Comparison of ENCODE assay signal across 8 cellular contexts in genomic region chr2:176554107-176555048, GRCh38.
DNase-seq lines count a peak whose midpoint lies in the region; ATAC-seq and TF ChIP-seq lines count a peak whose summit lies in the region.

No MANE protein-coding gene starts in this region.

- ATAC-seq in HG03432 (IDR thresholded peaks at IDR 0.05; ENCODE audit: unreplicated experiment) = peak; percentile 67
- peak; percentile 69 for ATAC-seq in naive thymus-derived CD4-positive, alpha-beta T cell
- ATAC-seq in upper lobe of right lung = peak; percentile 78
- ATAC-seq in GM21423 (IDR thresholded peaks at IDR 0.05; ENCODE audit: unreplicated experiment) = no peak

- peak overlapping the region; percentile 93 for H2AFZ ChIP-seq in fibroblast of lung (ENCODE audit: low read length)

- H3K36me3 Mint-ChIP-seq in naive thymus-derived CD4-positive, alpha-beta T cell = no peaks in the 10 kb centered on the region

- H3K36me3 ChIP-seq in fibroblast of lung (ENCODE audit: control insufficient read depth, insufficient read depth, low read length) = no peaks in the 10 kb centered on the region
- H3K36me3 ChIP-seq in naive thymus-derived CD4-positive, alpha-beta T cell (ENCODE audit: control insufficient read depth in 2 of 3, insufficient read depth in 3 of 3, low read length in 3 of 3) = no peaks in the 10 kb centered on the region
- no peaks in the 10 kb centered on the region for H3K36me3 ChIP-seq in upper lobe of right lung

- H3K27ac ChIP-seq in fibroblast of lung (ENCODE audit: insufficient read depth, low read length) (no peak overlapping the region), upper lobe of right lung (no peak overlapping the region)
- no peak overlapping the region for H3K27ac ChIP-seq in naive thymus-derived CD4-positive, alpha-beta T cell (ENCODE audit: low read depth, low read length)

- peaks cover 6 to 13% (median 13%) of the 10 kb centered on the region in 7 donors for H3K4me1 Mint-ChIP-seq in naive thymus-derived CD4-positive, alpha-beta T cell

- H3K9me3 ChIP-seq in fibroblast of lung (ENCODE audit: control insufficient read depth, insufficient read depth, low read depth, low read length) (no peaks in the 10 kb centered on the region), upper lobe of right lung (no peaks in the 10 kb centered on the region)
- no peaks in the 10 kb centered on the region for H3K9me3 ChIP-seq in naive thymus-derived CD4-positive, alpha-beta T cell (ENCODE audit: control insufficient read depth in 2 of 3, low read length in 3 of 3)

- peak overlapping the region; percentile 75 to 93 (median 85) for H3K4me3 Mint-ChIP-seq in naive thymus-derived CD4-positive, alpha-beta T cell

- POLR2A ChIA-PET in naive thymus-derived CD4-positive, alpha-beta T cell (lab: Charles Lee) = interaction anchor here (0.8 kb wide), 1 partner anchor 552 kb away, joined by 5 read pairs; no protein-coding TSS in a partner anchor

- no peaks in the 10 kb centered on the region for H4K20me1 ChIP-seq in fibroblast of lung (ENCODE audit: control insufficient read depth, extremely low read depth, insufficient read depth, low read length)

- H3K9me3 Mint-ChIP-seq in naive thymus-derived CD4-positive, alpha-beta T cell = no peaks in the 10 kb centered on the region

- peak overlapping the region in 3 of 9 donors; percentile 28 to 41 (median 38) for H3K27ac Mint-ChIP-seq in naive thymus-derived CD4-positive, alpha-beta T cell

- H3K27me3 ChIP-seq in fibroblast of lung (ENCODE audit: control insufficient read depth, insufficient read depth, low read length) (peaks cover 8% of the 10 kb centered on the region), upper lobe of right lung (peaks cover 13% of the 10 kb centered on the region)
- H3K27me3 ChIP-seq in naive thymus-derived CD4-positive, alpha-beta T cell (ENCODE audit: control insufficient read depth in 2 of 2, insufficient read depth in 2 of 2, low read length in 2 of 2) = no peaks in the 10 kb centered on the region

- intact Hi-C loops in naive thymus-derived CD4-positive, alpha-beta T cell (cut with micrococcal nuclease) = loop anchor here (1.0 to 10.0 kb wide), 9 partner anchors 84 to 864 kb away; no protein-coding TSS in a partner anchor
- intact Hi-C loops in upper lobe of right lung (cut with DNase I) = loop anchor here (10.0 kb wide), 1 partner anchor 420 kb away; no protein-coding TSS in a partner anchor

- H3K9ac ChIP-seq in fibroblast of lung (ENCODE audit: insufficient read depth, low read length) = no peak overlapping the region

- TF ChIP-seq CTCF in fibroblast of lung (conservative IDR thresholded peaks at IDR 0.05 in 1 of 2, IDR thresholded peaks at IDR 0.05 in 1 of 2; ENCODE audit: low read depth in 1 of 2, low read length in 2 of 2) = peak; percentile 69 to 75
- peak; percentile 68 for TF ChIP-seq CTCF in upper lobe of right lung (IDR thresholded peaks at IDR 0.05)

- H3K4me3 ChIP-seq in fibroblast of lung (replicated peaks in 1 of 4; ENCODE audit: control extremely low read depth in 1 of 4, insufficient read depth in 1 of 4, low read depth in 3 of 4, low read length in 4 of 4) = peak overlapping the region; percentile 54 to 87 (median 58)
- peak overlapping the region; percentile 62 for H3K4me3 ChIP-seq in naive thymus-derived CD4-positive, alpha-beta T cell (ENCODE audit: low read length)
- peak overlapping the region; percentile 54 for H3K4me3 ChIP-seq in upper lobe of right lung

- DNase-seq in DMS79 treated with DMSO at 0.1 percent for 48 hours (lab: John Stamatoyannopoulos, UW) = peak; percentile 96
- peak; percentile 70 for DNase-seq in NCI-H774 (lab: John Stamatoyannopoulos, UW)
- peak; percentile 41 to 46 for DNase-seq in activated T-cell treated with anti-CD3 and anti-CD28 coated beads, Interleukin-2, amount 50 U/mL, for 48 hours
- peak; percentile 57 to 66 for DNase-seq in fibroblast of lung (ENCODE audit: low read depth in 2 of 2)
- peak in 8 of 9 donors; percentile 23 to 66 (median 48) for DNase-seq in naive thymus-derived CD4-positive, alpha-beta T cell
- no peak for DNase-seq in upper lobe of right lung

- CTCF ChIA-PET in naive thymus-derived CD4-positive, alpha-beta T cell (lab: Charles Lee) = interaction anchor here (0.5 to 2.2 kb wide), 9 partner anchors 10 to 1286 kb away, joined by 3 to 15 read pairs (median 3); no protein-coding TSS in a partner anchor

- H3K27me3 Mint-ChIP-seq in naive thymus-derived CD4-positive, alpha-beta T cell = peaks cover 45 to 66% (median 48%) of the 10 kb centered on the region in 5 donors

- H3K4me2 ChIP-seq in fibroblast of lung (ENCODE audit: extremely low read depth, insufficient read depth, low read length) = peak overlapping the region; percentile 91

- H3K4me1 ChIP-seq in fibroblast of lung (ENCODE audit: control insufficient read depth, extremely low read depth, insufficient read depth, low read length) (no peaks in the 10 kb centered on the region), upper lobe of right lung (peaks cover 13% of the 10 kb centered on the region)
- no peaks in the 10 kb centered on the region for H3K4me1 ChIP-seq in naive thymus-derived CD4-positive, alpha-beta T cell (ENCODE audit: control insufficient read depth in 2 of 2, insufficient read depth in 2 of 2, low read length in 2 of 2)

- no peaks in the 10 kb centered on the region for H3K79me2 ChIP-seq in fibroblast of lung (ENCODE audit: control insufficient read depth, insufficient read depth, low read length)
